In genomic region chr5:14444988-14445387, GRCh38 we compare ENCODE assay signal across 14 cellular contexts.
A peak's percentile ranks its signal among the peaks of the same experiment; 100 is the strongest.
DNase-seq lines count a peak whose midpoint lies in the region; ATAC-seq, FAIRE-seq and TF ChIP-seq lines count a peak whose summit lies in the region.
"Had no signal": no experiment of that assay in that cellular context is flagged by ENCODE, and none has a peak within 500 bp of the region (broad histone marks: within the 10 kb centered on the region; RNA-seq: fewer than 3 reads in every experiment).

No MANE protein-coding gene starts in this region.

- intact Hi-C loops in heart left ventricle (cut with DNase I) (loop anchor here in 3 of 10 donors (5.0 kb wide), 3 partner anchors 33 to 43 kb away; no protein-coding TSS in a partner anchor), Right ventricle myocardium superior (cut with DNase I) (no loop called here), MCF 10A (cut with micrococcal nuclease) (no loop called here)

- DNase-seq in heart left ventricle = peak in 1 of 5 donors; percentile 41
- no peak for DNase-seq in Right ventricle myocardium superior
- DNase-seq in MCF 10A (ENCODE audit: unreplicated experiment) = no peak
- DNase-seq in left kidney (ENCODE audit: low read depth, low spot score) = peak; percentile 33
- DNase-seq in urothelium cell line (ENCODE audit: low spot score) = peak; percentile 30
- DNase-seq in medulla oblongata (ENCODE audit: extremely low spot score) = no peak
- no peak for DNase-seq in activated CD8-positive, alpha-beta memory T cell treated with anti-CD3 and anti-CD28 coated beads, Interleukin-2, amount 50 U/mL, for 48 hours
- no peak for DNase-seq in neuronal stem cell (ENCODE audit: low spot score)
- DNase-seq: activated T-cell treated with anti-CD3 and anti-CD28 coated beads, Interleukin-2, amount 50 U/mL, for 4 hours; DND-41; foreskin melanocyte; NCI-H1930 had no signal

- H3K27me3 Mint-ChIP-seq in MCF 10A (ENCODE audit: insufficient read depth, unreplicated experiment) = no peaks in the 10 kb centered on the region

- no peak overlapping the region for H2BK15ac ChIP-seq in neuronal stem cell (ENCODE audit: low read length)

- peak overlapping the region; percentile 82 for H3K27ac Mint-ChIP-seq in MCF 10A (ENCODE audit: low read depth, unreplicated experiment)

- no peak overlapping the region for H3K23ac ChIP-seq in neuronal stem cell (ENCODE audit: low read depth, low read length, poor library complexity)

- H3K14ac ChIP-seq in neuronal stem cell (ENCODE audit: low read length) = no peak overlapping the region

- no peak for TF ChIP-seq POLR2A in heart left ventricle (IDR thresholded peaks at IDR 0.05)

- no peak overlapping the region for H3K18ac ChIP-seq in neuronal stem cell (ENCODE audit: low read length)

- no peaks in the 10 kb centered on the region for H3K9me3 Mint-ChIP-seq in MCF 10A (ENCODE audit: unreplicated experiment)
- H3K9me3 Mint-ChIP-seq: activated T-cell treated with anti-CD3 and anti-CD28 coated beads, Interleukin-2, amount 50 U/mL, for 4 hours had no signal

- CTCF ChIA-PET in MCF 10A (lab: Yijun Ruan, JAX) = no interaction called here

- POLR2A ChIA-PET in MCF 10A (lab: Yijun Ruan, JAX) = no interaction called here

- H3K4me2 ChIP-seq in neuronal stem cell (ENCODE audit: insufficient read depth, low read length, poor library complexity, severe bottlenecking) = no peak overlapping the region

- no TSS peak for BruUV-seq in MCF 10A (replicated peaks; lab: Mats Ljungman, UMichigan)

- no peaks in the 10 kb centered on the region for H3K79me1 ChIP-seq in neuronal stem cell (ENCODE audit: low read depth, low read length)

- no peak for FAIRE-seq in urothelium cell line (lab: Jason Lieb, UNC)

- no peak overlapping the region for H3K4me3 Mint-ChIP-seq in MCF 10A (ENCODE audit: unreplicated experiment)
- H3K4me3 Mint-ChIP-seq: activated T-cell treated with anti-CD3 and anti-CD28 coated beads, Interleukin-2, amount 50 U/mL, for 4 hours had no signal

- H3K36me3 ChIP-seq in heart left ventricle (no peaks in the 10 kb centered on the region), neuronal stem cell (replicated peaks in 1 of 2; ENCODE audit: control insufficient read depth in 2 of 2, insufficient read depth in 2 of 2, low read length in 2 of 2) (peaks cover 0 to 6% of the 10 kb centered on the region in 2 donors)

- no peak overlapping the region for H4K91ac ChIP-seq in neuronal stem cell (ENCODE audit: low read depth, low read length, poor library complexity)

- H3K4me1 ChIP-seq in heart left ventricle (peaks cover 10 to 80% (median 49%) of the 10 kb centered on the region in 12 donors), neuronal stem cell (ENCODE audit: control insufficient read depth in 2 of 2, insufficient read depth in 1 of 2, low read depth in 1 of 2, low read length in 2 of 2) (peaks cover 33 to 60% of the 10 kb centered on the region in 2 donors)

- H3K27ac ChIP-seq in heart left ventricle (peak overlapping the region in 7 of 12 donors; percentile 8 to 81 (median 56)), neuronal stem cell (replicated peaks; ENCODE audit: low read length) (no peak overlapping the region)

- WGBS in heart left ventricle, 4 donors = 59 to 67% (median 61%) methylated on average over 4 of the region's 4 CpGs
- no CpG with 5 or more reads among the region's 4 CpGs for WGBS in neuronal stem cell (ENCODE audit: extremely low coverage in 2 of 2, insufficient read length in 2 of 2, insufficient replicate concordance in 1 of 2), 2 donors

- H3K4me3 ChIP-seq in heart left ventricle (peak overlapping the region in 1 of 12 donors; percentile 57), neuronal stem cell (ENCODE audit: low read length in 2 of 2) (no peak overlapping the region)
- H3K4me3 ChIP-seq: lung had no signal

- H2BK5ac ChIP-seq in neuronal stem cell (ENCODE audit: low read length) = no peak overlapping the region

- H3K36me3 Mint-ChIP-seq in MCF 10A (ENCODE audit: insufficient read depth, unreplicated experiment) = peaks cover 21% of the 10 kb centered on the region

- no peaks in the 10 kb centered on the region for H3K27me3 ChIP-seq in heart left ventricle
- no peaks in the 10 kb centered on the region for H3K27me3 ChIP-seq in neuronal stem cell (ENCODE audit: control insufficient read depth in 3 of 3, insufficient read depth in 3 of 3, low read depth in 1 of 3, low read length in 3 of 3)

- H4K8ac ChIP-seq in neuronal stem cell (ENCODE audit: low read depth, low read length) = no peak overlapping the region

- no peak overlapping the region for H2BK12ac ChIP-seq in neuronal stem cell (ENCODE audit: low read length)

- TF ChIP-seq CTCF in heart left ventricle (IDR thresholded peaks at IDR 0.05) = no peak
- no peak for TF ChIP-seq CTCF in MCF 10A (IDR thresholded peaks at IDR 0.05; ENCODE audit: unreplicated experiment)

- no peak overlapping the region for H2AFZ ChIP-seq in neuronal stem cell (ENCODE audit: low read length)

- H3K9ac ChIP-seq in neuronal stem cell (ENCODE audit: low read depth, low read length, poor library complexity) = no peak overlapping the region

- no peak overlapping the region for H2AK5ac ChIP-seq in neuronal stem cell (ENCODE audit: low read depth, low read length)

- H3K4ac ChIP-seq in neuronal stem cell (ENCODE audit: low read length) = no peak overlapping the region

- ATAC-seq in heart left ventricle = no peak
- no peak for ATAC-seq in Right ventricle myocardium superior (ENCODE audit: poor library complexity)
- ATAC-seq: activated T-cell treated with anti-CD3 and anti-CD28 coated beads, Interleukin-2, amount 50 U/mL, for 4 hours; sciatic nerve had no signal

- H2BK120ac ChIP-seq in neuronal stem cell (ENCODE audit: low read depth, low read length) = no peak overlapping the region

- H3K4me1 Mint-ChIP-seq in MCF 10A (ENCODE audit: insufficient read depth, unreplicated experiment) = peaks cover 4% of the 10 kb centered on the region

- H3K9me3 ChIP-seq in heart left ventricle (no peaks in the 10 kb centered on the region), neuronal stem cell (replicated peaks in 1 of 2; ENCODE audit: control insufficient read depth in 2 of 2, insufficient read depth in 1 of 2, low read depth in 1 of 2, low read length in 2 of 2) (peaks cover 0 to 2% of the 10 kb centered on the region in 2 donors)

Comparison
In these comparisons a context has a peak if more than half of its experiments do, and no peak if none do; other contexts are left out.
1. DNase-seq: peak in left kidney (single experiment) and urothelium cell line (single experiment); none in Right ventricle myocardium superior (single experiment), MCF 10A (single experiment), medulla oblongata (single experiment), activated CD8-positive, alpha-beta memory T cell treated with anti-CD3 and anti-CD28 coated beads, Interleukin-2, amount 50 U/mL, for 48 hours (single experiment) and neuronal stem cell (single experiment).